14 cellular contexts compared by ENCODE assay signal in the genomic region with DNA sequence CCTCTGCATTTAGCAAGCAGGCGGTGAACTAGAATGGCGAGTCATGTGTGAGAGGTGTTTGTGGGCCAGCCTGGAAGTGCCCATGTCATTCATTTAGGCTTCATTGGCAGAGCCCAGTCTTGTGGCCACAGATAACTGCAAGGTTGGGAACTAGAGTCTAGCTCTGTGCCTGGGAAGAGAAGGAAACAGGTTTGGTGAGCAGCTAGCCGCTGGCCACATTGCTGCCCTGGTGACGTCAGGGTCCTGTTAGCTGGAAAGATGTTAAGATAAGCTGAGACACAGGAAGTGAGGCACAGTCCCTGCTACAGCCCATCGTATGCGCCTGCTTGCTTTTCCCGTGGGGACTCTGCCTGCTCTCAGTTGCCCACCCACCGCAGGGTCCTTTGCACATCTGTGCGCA.
DNase-seq lines count a peak whose midpoint lies in the region; ATAC-seq and TF ChIP-seq lines count a peak whose summit lies in the region.
"Had no signal": no experiment of that assay in that cellular context is flagged by ENCODE, and none has a peak within 500 bp of the region (broad histone marks: within the 10 kb centered on the region; RNA-seq: fewer than 3 reads in every experiment).

No MANE protein-coding gene starts in this region.

- peak overlapping the region; percentile 15 to 19 for H3K27ac Mint-ChIP-seq in activated naive CD4-positive, alpha-beta T cell treated with anti-CD3 and anti-CD28 coated beads, Interleukin-2, amount 50 U/mL, for 72 hours
- peak overlapping the region; percentile 76 for H3K27ac Mint-ChIP-seq in stimulated activated memory B cell treated with anti-CD40 and anti-IgM and Interleukin-4, amounts not matched to agents 10 μg/mL and 1 μg/mL and 100 μg/mL, for 72 hours
- H3K27ac Mint-ChIP-seq: mesothelial cell of epicardium had no signal

- H3K27ac ChIP-seq in brain microvascular endothelial cell = peak overlapping the region; percentile 14
- H3K27ac ChIP-seq: colonic mucosa had no signal

- H3K4me3 Mint-ChIP-seq in stimulated activated memory B cell treated with anti-CD40 and anti-IgM and Interleukin-4, amounts not matched to agents 10 μg/mL and 1 μg/mL and 100 μg/mL, for 72 hours = no peak overlapping the region
- H3K4me3 Mint-ChIP-seq: H9, mesothelial cell of epicardium had no signal

- H3K36me3 Mint-ChIP-seq in activated naive CD4-positive, alpha-beta T cell treated with anti-CD3 and anti-CD28 coated beads, Interleukin-2, amount 50 U/mL, for 72 hours = no peaks in the 10 kb centered on the region
- peaks cover 24% of the 10 kb centered on the region for H3K36me3 Mint-ChIP-seq in stimulated activated memory B cell treated with anti-CD40 and anti-IgM and Interleukin-4, amounts not matched to agents 10 μg/mL and 1 μg/mL and 100 μg/mL, for 72 hours
- H3K36me3 Mint-ChIP-seq: mesothelial cell of epicardium had no signal

- H3K27me3 Mint-ChIP-seq in stimulated activated memory B cell treated with anti-CD40 and anti-IgM and Interleukin-4, amounts not matched to agents 10 μg/mL and 1 μg/mL and 100 μg/mL, for 72 hours = no peaks in the 10 kb centered on the region

- no peaks in the 10 kb centered on the region for H3K36me3 ChIP-seq in brain microvascular endothelial cell (replicated peaks)
- H3K36me3 ChIP-seq: colonic mucosa had no signal

- H3K9me3 Mint-ChIP-seq in activated naive CD4-positive, alpha-beta T cell treated with anti-CD3 and anti-CD28 coated beads, Interleukin-2, amount 50 U/mL, for 72 hours = no peaks in the 10 kb centered on the region
- no peaks in the 10 kb centered on the region for H3K9me3 Mint-ChIP-seq in stimulated activated memory B cell treated with anti-CD40 and anti-IgM and Interleukin-4, amounts not matched to agents 10 μg/mL and 1 μg/mL and 100 μg/mL, for 72 hours
- H3K9me3 Mint-ChIP-seq: H9 had no signal

- in situ Hi-C loops in brain microvascular endothelial cell (cut with HindIII; ENCODE audit: low pct_ligation_motif_present, low sequenced_read_pairs) = no loop called here

- no peak for TF ChIP-seq CTCF in NB4 (IDR thresholded peaks at IDR 0.05; ENCODE audit: low read depth, low read length)
- no peak for TF ChIP-seq CTCF in brain microvascular endothelial cell (IDR thresholded peaks at IDR 0.05; ENCODE audit: low read depth, low read length, missing control alignments)

- peak in 1 of 2 donors; percentile 71 for ATAC-seq in activated naive CD4-positive, alpha-beta T cell treated with anti-CD3 and anti-CD28 coated beads, Interleukin-2, amount 50 U/mL, for 72 hours
- peak; percentile 47 for ATAC-seq in stimulated activated memory B cell treated with anti-CD40 and anti-IgM and Interleukin-4, amounts not matched to agents 10 μg/mL and 1 μg/mL and 100 μg/mL, for 72 hours

- no peak for TF ChIP-seq POLR2A in NB4 (IDR thresholded peaks at IDR 0.05; ENCODE audit: extremely low read depth, insufficient read length)

- H3K4me3 ChIP-seq in NB4 (ENCODE audit: low read depth, low read length) (no peak overlapping the region), brain microvascular endothelial cell (ENCODE audit: low read depth, low read length) (no peak overlapping the region)
- H3K4me3 ChIP-seq: colonic mucosa had no signal

- H3K4me1 Mint-ChIP-seq in stimulated activated memory B cell treated with anti-CD40 and anti-IgM and Interleukin-4, amounts not matched to agents 10 μg/mL and 1 μg/mL and 100 μg/mL, for 72 hours = peaks cover 46% of the 10 kb centered on the region
- H3K4me1 Mint-ChIP-seq: mesothelial cell of epicardium had no signal

- H3K27me3 ChIP-seq in brain microvascular endothelial cell (replicated peaks) = no peaks in the 10 kb centered on the region
- H3K27me3 ChIP-seq: colonic mucosa had no signal

- no peak for DNase-seq in activated naive CD4-positive, alpha-beta T cell treated with anti-CD3 and anti-CD28 coated beads, Interleukin-2, amount 50 U/mL, for 72 hours (ENCODE audit: low spot score in 2 of 2)
- DNase-seq in activated naive CD4-positive, alpha-beta T cell treated with Interleukin-2 at 50 U/mL for 16 hours = no peak
- DNase-seq in NB4 (ENCODE audit: low read depth) (peak; percentile 7), brain microvascular endothelial cell (peak; percentile 85), SW480 (ENCODE audit: low spot score) (no peak), NCI-H1092 (lab: John Stamatoyannopoulos, UW) (no peak), NCI-H1436 (lab: John Stamatoyannopoulos, UW) (no peak)
- DNase-seq: colonic mucosa, H9, MM.1S, NCI-H2171, posterior cingulate gyrus had no signal

Comparison
In these comparisons a context has a peak if more than half of its experiments do, and no peak if none do; other contexts are left out.
1. DNase-seq: peak in NB4 (single experiment) and brain microvascular endothelial cell (single experiment); none in activated naive CD4-positive, alpha-beta T cell treated with anti-CD3 and anti-CD28 coated beads, Interleukin-2, amount 50 U/mL, for 72 hours (0 of 2), activated naive CD4-positive, alpha-beta T cell treated with Interleukin-2 at 50 U/mL for 16 hours (single experiment), SW480 (single experiment), NCI-H1092 (single experiment) and NCI-H1436 (single experiment).